Comparison of ENCODE assay signal across 1 cellular context in genomic region chr9:122159026-122159924, GRCh38.
TF ChIP-seq lines count a peak whose summit lies in the region.

Gene MORN5, plus strand, starts transcription at chr9:122159908. Its CDS starts 65 bp downstream, at chr9:122159973.
Gene NDUFA8, minus strand, starts transcription at chr9:122159779. Its CDS starts 102 bp downstream, at chr9:122159677.

TF ChIP-seq in K562, 482 proteins besides CTCF, POLR2A, EP300 and RAD21 (continued from another document and continues in another):
- TF ChIP-seq MTA1 (IDR thresholded peaks at IDR 0.05; ENCODE audit: borderline replicate concordance) (no peak), KDM2B (CRISPR knock-in tag; IDR thresholded peaks at IDR 0.05) (no peak), CREM (IDR thresholded peaks at IDR 0.05; ENCODE audit: low read depth) (peak; percentile 49; the same call in 1 of the 2 replicates), SAP30 (IDR thresholded peaks at IDR 0.05; ENCODE audit: borderline replicate concordance, insufficient read depth, low read depth, low read length, poor library complexity, severe bottlenecking) (peak; percentile 26), ZNF785 (CRISPR knock-in tag; IDR thresholded peaks at IDR 0.05) (no peak), HNRNPK (IDR thresholded peaks at IDR 0.05; ENCODE audit: low read depth, low read length, poor library complexity, severe bottlenecking) (no peak), MCM5 (IDR thresholded peaks at IDR 0.05; ENCODE audit: low read depth) (no peak), MAX (CRISPR knock-in tag; IDR thresholded peaks at IDR 0.05) (peak; percentile 50; the same call in 1 of the 2 replicates), REST (CRISPR knock-in tag; IDR thresholded peaks at IDR 0.05; ENCODE audit: low read depth) (0 out of 2 replicates have a peak, but pooled peaks have one; percentile 27), NFE2 (IDR thresholded peaks at IDR 0.05; ENCODE audit: low read depth) (no peak), HEY1 (CRISPR knock-in tag; IDR thresholded peaks at IDR 0.05; ENCODE audit: borderline replicate concordance) (no peak), RUNX1 (IDR thresholded peaks at IDR 0.05; ENCODE audit: low read depth) (no peak), KAT7 (CRISPR knock-in tag; IDR thresholded peaks at IDR 0.05; ENCODE audit: borderline replicate concordance) (no peak), ATF7 (IDR thresholded peaks at IDR 0.05) (peak; percentile 79), GABPA (tag; conservative IDR thresholded peaks at IDR 0.05; ENCODE audit: low read depth) (no peak), HMG20B (CRISPR knock-in tag; IDR thresholded peaks at IDR 0.05) (no peak), ARID4B (CRISPR knock-in tag; IDR thresholded peaks at IDR 0.05) (0 out of 2 replicates have a peak, but pooled peaks have one; percentile 25), HMGXB4 (CRISPR knock-in tag; IDR thresholded peaks at IDR 0.05) (peak; percentile 34; the same call in 1 of the 2 replicates), FOXA1 (IDR thresholded peaks at IDR 0.05; ENCODE audit: borderline replicate concordance) (no peak), JUNB (CRISPR knock-in tag; conservative IDR thresholded peaks at IDR 0.05) (no peak), SMAD4 (CRISPR knock-in tag; conservative IDR thresholded peaks at IDR 0.05) (0 out of 2 replicates have a peak, but pooled peaks have one; percentile 29), HCFC1 (IDR thresholded peaks at IDR 0.05; ENCODE audit: low read depth, low read length) (no peak), ZNF407 (IDR thresholded peaks at IDR 0.05; ENCODE audit: low read depth) (no peak), ZBTB40 (IDR thresholded peaks at IDR 0.05) (0 out of 2 replicates have a peak, but pooled peaks have one; percentile 18), ZBTB40 (CRISPR knock-in tag; IDR thresholded peaks at IDR 0.05) (no peak)
